ENCODE assay signal across 36 cellular contexts in genomic region chr6:81568973-81569372, GRCh38.
"Had no signal": no experiment of that assay in that cellular context is flagged by ENCODE, and none has a peak within 500 bp of the region (broad histone marks: within the 10 kb centered on the region; RNA-seq: fewer than 3 reads in every experiment).

No MANE protein-coding gene starts in this region.

- H3K4me2 ChIP-seq: KMS-11 had no signal

- H3K9me3 ChIP-seq: MG63 had no signal

- H3K27ac ChIP-seq: KMS-11 had no signal

- H3K9ac ChIP-seq: KMS-11 had no signal

- H3K36me3 ChIP-seq: MG63 had no signal

- H3K4me3 ChIP-seq: MG63 had no signal

- DNase-seq: Karpas-422, Kasumi-1, KG1, MG63, MM.1S, MV-4-11, NCI-H1048, NCI-H1092, NCI-H1092 treated with DMSO at 0.1 percent for 48 hours, NCI-H1105, NCI-H1105 treated with DMSO at 0.1 percent for 48 hours, NCI-H1417, NCI-H1417 treated with DMSO at 0.1 percent for 48 hours, NCI-H1436, NCI-H1436 treated with DMSO at 0.1 percent for 48 hours, NCI-H146, NCI-H1694, NCI-H1694 treated with DMSO at 0.1 percent for 48 hours, NCI-H187, NCI-H187 treated with DMSO at 0.1 percent for 48 hours, NCI-H1930, NCI-H2029, NCI-H2029 treated with DMSO at 0.1 percent for 48 hours, NCI-H2081, NCI-H2081 treated with DMSO at 0.1 percent for 48 hours, NCI-H2107, NCI-H2171, NCI-H2171 treated with DMSO at 0.1 percent for 48 hours, NCI-H2227 treated with DMSO at 0.1 percent for 48 hours, NCI-H226, NCI-H345, NCI-H446, NCI-H446 treated with DMSO at 0.1 percent for 48 hours, NCI-H510A, NCI-H510A treated with DMSO at 0.1 percent for 48 hours had no signal

- H3K27me3 ChIP-seq: MG63 had no signal
